In genomic region chr20:63855363-63856110, GRCh38 we compare ENCODE assay signal across 16 cellular contexts. TPM values are rescaled to one million over a fixed set of nuclear protein-coding genes. Genes with fewer than 3 reads are reported as not detected.
DNase-seq lines count a peak whose midpoint lies in the region; ATAC-seq and TF ChIP-seq lines count a peak whose summit lies in the region.
"Had no signal": no experiment of that assay in that cellular context is flagged by ENCODE, and none has a peak within 500 bp of the region (broad histone marks: within the 10 kb centered on the region; RNA-seq: fewer than 3 reads in every experiment).

No MANE protein-coding gene starts in this region.

- H3K23ac ChIP-seq in IMR-90 (ENCODE audit: low read depth, low read length), result 0 out of 2 replicates have a peak overlapping the region, but pooled peaks have one; percentile 34

- in situ Hi-C loops in IMR-90 (cut with MboI; ENCODE audit: low sequenced_read_pairs), result loop anchor here (5.0 kb wide), 1 partner anchor 73 kb away; no protein-coding TSS in a partner anchor

- H3K56ac ChIP-seq in IMR-90 (ENCODE audit: extremely low read depth, insufficient read depth, low read length), result no peak overlapping the region

- no peaks in the 10 kb centered on the region for H3K9me1 ChIP-seq in IMR-90 (ENCODE audit: insufficient read depth, low read length)

- H2AK5ac ChIP-seq in IMR-90 (ENCODE audit: low read depth, low read length), result peak overlapping the region; percentile 50; the same call in 1 of the 2 replicates

- no peak overlapping the region for H3K14ac ChIP-seq in IMR-90 (replicated peaks; ENCODE audit: low read depth, low read length)

- POLR2A ChIA-PET in IMR-90 (lab: Charles Lee; ENCODE audit: unreplicated experiment), result no interaction called here

- no peaks in the 10 kb centered on the region; the same call in 1 of the 2 replicates for H4K20me1 ChIP-seq in IMR-90 (ENCODE audit: insufficient read depth, low read length)

- peaks cover 27% of the 10 kb centered on the region for H3K4me1 ChIP-seq in IMR-90 (ENCODE audit: control insufficient read depth, insufficient read depth, low read length)
- H3K4me1 ChIP-seq in esophagus muscularis mucosa, result peaks cover 54 to 60% (median 58%) of the 10 kb centered on the region in 4 donors
- H3K4me1 ChIP-seq in lower lobe of right lung, result peaks cover 65% of the 10 kb centered on the region
- H3K4me1 ChIP-seq in thoracic aorta (ENCODE audit: control insufficient read depth in 1 of 2, low read depth in 2 of 2), result peaks cover 22 to 39% of the 10 kb centered on the region in 2 donors
- H3K4me1 ChIP-seq in ascending aorta, result peaks cover 7 to 28% of the 10 kb centered on the region in 2 donors

- no peak overlapping the region for H3K4me2 ChIP-seq in IMR-90 (ENCODE audit: low read depth, low read length)

- no peak overlapping the region for H2BK120ac ChIP-seq in IMR-90 (ENCODE audit: low read depth, low read length)

- TF ChIP-seq RAD21 in IMR-90 (IDR thresholded peaks at IDR 0.05; ENCODE audit: low read length), result no peak

- H3K9me3 ChIP-seq in IMR-90 (ENCODE audit: control insufficient read depth, insufficient read depth, low read length), result no peaks in the 10 kb centered on the region
- H3K9me3 ChIP-seq in esophagus muscularis mucosa, result no peaks in the 10 kb centered on the region
- no peaks in the 10 kb centered on the region for H3K9me3 ChIP-seq in lower lobe of right lung
- no peaks in the 10 kb centered on the region for H3K9me3 ChIP-seq in thoracic aorta
- H3K9me3 ChIP-seq in ascending aorta, result no peaks in the 10 kb centered on the region
- H3K9me3 ChIP-seq: tibial nerve had no signal

- no peak overlapping the region for H3K4me3 Mint-ChIP-seq in type B pancreatic cell
- H3K4me3 Mint-ChIP-seq: activated CD4-positive, alpha-beta memory T cell treated with anti-CD3 and anti-CD28 coated beads for 36 hours; activated naive CD4-positive, alpha-beta T cell treated with anti-CD3 and anti-CD28 coated beads, Interleukin-2, amount 10 ng/mL, durations not matched to agents 7 days and 5 days had no signal

- H3K4me1 Mint-ChIP-seq in type B pancreatic cell (ENCODE audit: unreplicated experiment), result peaks cover 12% of the 10 kb centered on the region

- TF ChIP-seq CTCF in IMR-90 (conservative IDR thresholded peaks at IDR 0.05; ENCODE audit: low read depth, low read length) (no peak), esophagus muscularis mucosa (IDR thresholded peaks at IDR 0.05) (no peak), lower lobe of right lung (IDR thresholded peaks at IDR 0.05) (no peak), thoracic aorta (IDR thresholded peaks at IDR 0.05) (no peak), type B pancreatic cell (conservative IDR thresholded peaks at IDR 0.05) (no peak), ascending aorta (IDR thresholded peaks at IDR 0.05) (no peak)

- CTCF ChIA-PET in IMR-90 (lab: Yijun Ruan, JAX), result interaction anchor here (1.2 kb wide), 1 partner anchor 9 kb away, joined by 3 read pairs; no protein-coding TSS in a partner anchor

- H2BK5ac ChIP-seq in IMR-90 (ENCODE audit: low read depth, low read length, poor library complexity, severe bottlenecking), result no peak overlapping the region

- DNase-seq in IMR-90, result no peak
- DNase-seq in esophagus muscularis mucosa (ENCODE audit: extremely low spot score), result no peak
- no peak for DNase-seq in lower lobe of right lung
- no peak for DNase-seq in thoracic aorta (ENCODE audit: low spot score)
- DNase-seq in type B pancreatic cell (ENCODE audit: extremely low spot score, unreplicated experiment), result no peak
- DNase-seq in DMS53 treated with DMSO at 0.1 percent for 48 hours (lab: John Stamatoyannopoulos, UW; ENCODE audit: unreplicated experiment), result no peak
- no peak for DNase-seq in ascending aorta (ENCODE audit: low spot score in 2 of 2)
- DNase-seq in activated T-cell treated with anti-CD3 and anti-CD28 coated beads, Interleukin-2, amount 50 U/mL, for 48 hours, result no peak
- DNase-seq: activated CD4-positive, alpha-beta memory T cell treated with anti-CD3 and anti-CD28 coated beads for 36 hours; activated naive CD4-positive, alpha-beta T cell treated with anti-CD3 and anti-CD28 coated beads, Interleukin-2, amount 10 ng/mL, durations not matched to agents 7 days and 5 days; NCI-H1092 treated with DMSO at 0.1 percent for 48 hours; NCI-H774; SW 1271 had no signal

- intact Hi-C loops in IMR-90 (cut with micrococcal nuclease), result no loop called here
- intact Hi-C loops in esophagus muscularis mucosa (cut with DNase I), result no loop called here
- intact Hi-C loops in lower lobe of right lung (cut with DNase I), result no loop called here
- intact Hi-C loops in ascending aorta (cut with DNase I), result no loop called here

- H3K27ac Mint-ChIP-seq in type B pancreatic cell, result no peak overlapping the region
- H3K27ac Mint-ChIP-seq: activated CD4-positive, alpha-beta memory T cell treated with anti-CD3 and anti-CD28 coated beads for 36 hours; activated naive CD4-positive, alpha-beta T cell treated with anti-CD3 and anti-CD28 coated beads, Interleukin-2, amount 10 ng/mL, durations not matched to agents 7 days and 5 days had no signal

- H3K36me3 ChIP-seq in IMR-90 (ENCODE audit: control insufficient read depth, insufficient read depth, low read length) (no peaks in the 10 kb centered on the region), esophagus muscularis mucosa (peaks cover 0 to under 1% (median 0%) of the 10 kb centered on the region in 4 donors), lower lobe of right lung (no peaks in the 10 kb centered on the region), thoracic aorta (no peaks in the 10 kb centered on the region), ascending aorta (no peaks in the 10 kb centered on the region)
- H3K36me3 ChIP-seq: tibial nerve had no signal

- no TSS peak for BruUV-seq in IMR-90 (replicated peaks; lab: Mats Ljungman, UMichigan)

- no peak overlapping the region for H3K4ac ChIP-seq in IMR-90 (ENCODE audit: low read depth, low read length)

- H4K8ac ChIP-seq in IMR-90 (ENCODE audit: low read depth in 2 of 2, low read length in 2 of 2), result 0 out of 4 replicates have a peak overlapping the region, but pooled peaks of 1 of the 2 experiments have one; percentile 39

- H2BK20ac ChIP-seq in IMR-90 (ENCODE audit: low read depth, low read length), result no peak overlapping the region

- peak overlapping the region; percentile 78 for H2AFZ ChIP-seq in IMR-90 (replicated peaks; ENCODE audit: low read length, poor library complexity)

- H3K9ac ChIP-seq in IMR-90 (ENCODE audit: low read depth, low read length), result no peak overlapping the region

- H3K27me3 ChIP-seq in IMR-90 (ENCODE audit: control insufficient read depth, insufficient read depth, low read length), result no peaks in the 10 kb centered on the region; the same call in 1 of the 2 replicates
- peaks cover 0 to 80% (median 21%) of the 10 kb centered on the region in 4 donors for H3K27me3 ChIP-seq in esophagus muscularis mucosa
- peaks cover 5% of the 10 kb centered on the region for H3K27me3 ChIP-seq in lower lobe of right lung (ENCODE audit: low read depth)
- peaks cover 5% of the 10 kb centered on the region for H3K27me3 ChIP-seq in thoracic aorta (replicated peaks; ENCODE audit: insufficient read depth)
- H3K27me3 ChIP-seq in ascending aorta, result no peaks in the 10 kb centered on the region

- dilution Hi-C loops in IMR-90 (cut with HindIII; ENCODE audit: low sequenced_read_pairs, unreplicated experiment), result no loop called here

- peak overlapping the region; percentile 32; the same call in 1 of the 2 replicates for H4K5ac ChIP-seq in IMR-90 (ENCODE audit: low read depth, low read length)

- H2AK9ac ChIP-seq in IMR-90 (replicated peaks; ENCODE audit: low read depth, low read length, poor library complexity), result peak overlapping the region; percentile 70

- TF ChIP-seq POLR2A in IMR-90 (IDR thresholded peaks at IDR 0.05; ENCODE audit: low read depth, low read length) (no peak), esophagus muscularis mucosa (IDR thresholded peaks at IDR 0.05; ENCODE audit: low read depth) (no peak)

- WGBS in IMR-90 (ENCODE audit: extremely low coverage in 2 of 2, insufficient read length in 1 of 2), 2 experiments, result 43% methylated on average over 5 of the region's 36 CpGs; no CpG with 5 or more reads in 1 of the 2 experiments
- 55% methylated on average over 17 of the region's 36 CpGs for WGBS in esophagus muscularis mucosa

- no peak overlapping the region for H3K27ac ChIP-seq in IMR-90 (ENCODE audit: insufficient read depth, low read length)
- H3K27ac ChIP-seq in esophagus muscularis mucosa (replicated peaks in 1 of 4), result peak overlapping the region; percentile 62 to 77 (median 69)
- peak overlapping the region; percentile 67 for H3K27ac ChIP-seq in lower lobe of right lung
- no peak overlapping the region for H3K27ac ChIP-seq in thoracic aorta
- H3K27ac ChIP-seq in ascending aorta, result no peak overlapping the region

- ATAC-seq in IMR-90 (ENCODE audit: low read depth) (peak; percentile 2; the same call in 1 of the 2 replicates), lower lobe of right lung (peak in 1 of 2 donors; percentile 10), thoracic aorta (ENCODE audit: insufficient number of reproducible peaks, low FRiP score, low read depth) (no peak)
- ATAC-seq: GM12878 had no signal

- H2BK15ac ChIP-seq in IMR-90 (ENCODE audit: low read depth, low read length), result no peak overlapping the region

- H3K27me3 Mint-ChIP-seq in type B pancreatic cell, result no peaks in the 10 kb centered on the region

- H3K36me3 Mint-ChIP-seq in type B pancreatic cell, result no peaks in the 10 kb centered on the region

- no peak overlapping the region; the same call in 1 of the 2 replicates for H3K18ac ChIP-seq in IMR-90 (ENCODE audit: low read depth, low read length)

- no peaks in the 10 kb centered on the region for H3K79me1 ChIP-seq in IMR-90 (ENCODE audit: low read depth in 1 of 2, low read length in 2 of 2)

- no peaks in the 10 kb centered on the region for H3K9me3 Mint-ChIP-seq in type B pancreatic cell
- H3K9me3 Mint-ChIP-seq: activated CD4-positive, alpha-beta memory T cell treated with anti-CD3 and anti-CD28 coated beads for 36 hours; activated naive CD4-positive, alpha-beta T cell treated with anti-CD3 and anti-CD28 coated beads, Interleukin-2, amount 10 ng/mL, durations not matched to agents 7 days and 5 days; nephron progenitor cell had no signal

- no peak overlapping the region for H3K4me3 ChIP-seq in IMR-90 (ENCODE audit: insufficient read depth, low read depth, low read length)
- H3K4me3 ChIP-seq in esophagus muscularis mucosa, result peak overlapping the region; percentile 7 to 31 (median 26)
- peak overlapping the region; percentile 34 for H3K4me3 ChIP-seq in lower lobe of right lung
- peak overlapping the region; percentile 58 for H3K4me3 ChIP-seq in thoracic aorta
- peak overlapping the region in 1 of 2 donors; percentile 39 for H3K4me3 ChIP-seq in ascending aorta
- H3K4me3 ChIP-seq: GM12878 had no signal

- TF ChIP-seq EP300 in esophagus muscularis mucosa (IDR thresholded peaks at IDR 0.05), result no peak

- H4K91ac ChIP-seq in IMR-90 (ENCODE audit: insufficient read depth, low read depth, low read length), result no peak overlapping the region

RNA-seq across cellular contexts. Expression of gene ABHD16B, which starts 5.8 kb away (rescaled TPM):
- total RNA-seq in IMR-90 (2012; rRNA removed) (not detected in 2 replicates), esophagus muscularis mucosa (not detected), lower lobe of right lung (not detected), thoracic aorta (not detected), type B pancreatic cell (ENCODE audit: low replicate concordance) (not detected in 2 replicates), ascending aorta (not detected)
- 0.05 TPM in 1 of 2 replicates, not detected in the other for polyA plus RNA-seq in IMR-90 (2012; rRNA removed)
- polyA plus RNA-seq in IMR-90 (2012; cell fraction: cytosol; rRNA removed), result not detected in 2 replicates
- not detected in 2 replicates for polyA plus RNA-seq in IMR-90 (2012; cell fraction: nucleus; rRNA removed; ENCODE audit: low replicate concordance)
- total RNA-seq: activated CD4-positive, alpha-beta memory T cell treated with anti-CD3 and anti-CD28 coated beads for 36 hours; GM12878; tibial nerve had no signal

RNA-seq across cellular contexts. Expression of gene TPD52L2, which starts 9.5 kb away (rescaled TPM):
- total RNA-seq in IMR-90 (2012; rRNA removed) (113 and 119 TPM in 2 replicates), esophagus muscularis mucosa (100 to 1,000 TPM; 110 to 162 (median 134) TPM), lower lobe of right lung (76.9 TPM), thoracic aorta (100 to 1,000 TPM; 106 to 159 TPM), type B pancreatic cell (ENCODE audit: low replicate concordance) (76.5 and 96.3 TPM in 2 replicates), ascending aorta (161 TPM)
- polyA plus RNA-seq in IMR-90 (2012; rRNA removed), result 189 and 191 TPM in 2 replicates
- 217 and 218 TPM in 2 replicates for polyA plus RNA-seq in IMR-90 (2012; cell fraction: cytosol; rRNA removed)
- polyA plus RNA-seq in IMR-90 (2012; cell fraction: nucleus; rRNA removed; ENCODE audit: low replicate concordance), result 189 and 198 TPM in 2 replicates

RNA-seq across cellular contexts. Expression of gene ZBTB46, which starts 24.5 kb away (rescaled TPM):
- total RNA-seq in IMR-90 (2012; rRNA removed) (14.9 and 15.3 TPM in 2 replicates), esophagus muscularis mucosa (10 to 100 TPM in 3 of 4 donors, 1 to 10 TPM in 1; 9.6 to 22.8 (median 13.8) TPM), lower lobe of right lung (9.9 TPM), thoracic aorta (1 to 10 TPM; 9.3 to 9.9 TPM), type B pancreatic cell (ENCODE audit: low replicate concordance) (9.8 and 13.6 TPM in 2 replicates), ascending aorta (39.5 TPM)
- polyA plus RNA-seq in IMR-90 (2012; rRNA removed), result 4.2 and 4.3 TPM in 2 replicates
- polyA plus RNA-seq in IMR-90 (2012; cell fraction: cytosol; rRNA removed), result 2.4 and 4.8 TPM in 2 replicates
- 10.3 and 18.2 TPM in 2 replicates for polyA plus RNA-seq in IMR-90 (2012; cell fraction: nucleus; rRNA removed; ENCODE audit: low replicate concordance)

RNA-seq across cellular contexts. Expression of gene DNAJC5, which starts 39.4 kb away (rescaled TPM):
- total RNA-seq in IMR-90 (2012; rRNA removed) (45.2 and 46.9 TPM in 2 replicates), esophagus muscularis mucosa (10 to 100 TPM; 39.5 to 64.9 (median 53.1) TPM), lower lobe of right lung (54.5 TPM), thoracic aorta (10 to 100 TPM; 48.5 to 61.2 TPM), type B pancreatic cell (ENCODE audit: low replicate concordance) (44.1 and 51.9 TPM in 2 replicates), ascending aorta (42.9 TPM)
- 35.6 and 36.3 TPM in 2 replicates for polyA plus RNA-seq in IMR-90 (2012; rRNA removed)
- 34.5 and 45.2 TPM in 2 replicates for polyA plus RNA-seq in IMR-90 (2012; cell fraction: cytosol; rRNA removed)
- polyA plus RNA-seq in IMR-90 (2012; cell fraction: nucleus; rRNA removed; ENCODE audit: low replicate concordance), result 30.4 and 42.4 TPM in 2 replicates

Comparison
In these comparisons a context has a peak if more than half of its experiments do, and no peak if none do; other contexts are left out.
1. H3K27ac ChIP-seq: peak in esophagus muscularis mucosa (4 of 4) and lower lobe of right lung (single experiment); none in IMR-90 (single experiment), thoracic aorta (0 of 2) and ascending aorta (0 of 2).